8 cellular contexts compared by ENCODE assay signal in genomic region chr3:107525101-107525953, GRCh38. TPM values are rescaled to one million over a fixed set of nuclear protein-coding genes. Genes with fewer than 3 reads are reported as not detected.
DNase-seq lines count a peak whose midpoint lies in the region; ATAC-seq, FAIRE-seq and TF ChIP-seq lines count a peak whose summit lies in the region.

No MANE protein-coding gene starts in this region.

- peak; percentile 46 for TF ChIP-seq POLR2A in GM12878 (IDR thresholded peaks at IDR 0.05; ENCODE audit: low read depth, low read length)

- H3K4me3 ChIP-seq in GM12878 (peak overlapping the region; percentile 85), iPS DF 6.9 (ENCODE audit: low read length) (peak overlapping the region; percentile 94; the same call in 1 of the 2 replicates)

- POLR2A ChIA-PET in GM12878 (lab: Charles Lee), result no interaction called here

- H3K9ac ChIP-seq in GM12878 (ENCODE audit: control insufficient read depth, insufficient read depth, low read length), result peak overlapping the region; percentile 72

- peak overlapping the region; percentile 81 for H2AFZ ChIP-seq in GM12878 (ENCODE audit: control insufficient read depth, low read depth, low read length)

- in situ Hi-C loops in GM12878 (cut with MboI), result no loop called here

- no peak for TF ChIP-seq EP300 in GM12878 (IDR thresholded peaks at IDR 0.05; ENCODE audit: borderline replicate concordance in 1 of 2, control insufficient read depth in 1 of 2, low read depth in 2 of 2, low read length in 2 of 2)

- H4K20me1 ChIP-seq in GM12878 (ENCODE audit: control insufficient read depth, insufficient read depth), result no peaks in the 10 kb centered on the region

- ATAC-seq in HG02642 (IDR thresholded peaks at IDR 0.05; ENCODE audit: poor library complexity, unreplicated experiment) (peak; percentile 9), GM12878 (peak; percentile 13), HG02623 (IDR thresholded peaks at IDR 0.05; ENCODE audit: unreplicated experiment) (no peak), GM18517 (IDR thresholded peaks at IDR 0.05; ENCODE audit: unreplicated experiment) (no peak)

- H3K27me3 ChIP-seq in GM12878 (replicated peaks in 1 of 2; ENCODE audit: control insufficient read depth in 2 of 2, insufficient read depth in 2 of 2, low read length in 1 of 2) (no peaks in the 10 kb centered on the region), iPS DF 6.9 (ENCODE audit: control insufficient read depth, insufficient read depth, low read length) (no peaks in the 10 kb centered on the region)

- H3K79me2 ChIP-seq in GM12878 (ENCODE audit: control insufficient read depth, insufficient read depth, low read length), result peaks cover 32% of the 10 kb centered on the region

- RAD21 ChIA-PET in GM12878 (lab: Charles Lee; ENCODE audit: unreplicated experiment), result interaction anchor here (1.2 kb wide), 1 partner anchor 150 kb away, joined by 3 read pairs; no protein-coding TSS in a partner anchor

- under 1% methylated on average over 62 of the region's 66 CpGs for WGBS in GM12878 (ENCODE audit: insufficient coverage, insufficient replicate concordance, low lambda C conversion rate, missing lambda C conversion rate)
- WGBS in iPS DF 6.9 (ENCODE audit: insufficient coverage, insufficient read length), result no CpG with 5 or more reads among the region's 66 CpGs

- intact Hi-C loops in GM12878 (cut with micrococcal nuclease; ENCODE audit: unreplicated experiment), result loop anchor here (10.0 kb wide), 1 partner anchor 291 kb away; no protein-coding TSS in a partner anchor

- TF ChIP-seq RAD21 in GM12878 (IDR thresholded peaks at IDR 0.05; ENCODE audit: insufficient read depth, low read depth, low read length), result no peak

- H3K9me3 ChIP-seq in GM12878 (replicated peaks; ENCODE audit: control insufficient read depth, insufficient read depth, low read length), result no peaks in the 10 kb centered on the region
- H3K9me3 ChIP-seq in iPS DF 6.9 (ENCODE audit: control insufficient read depth, insufficient read depth, low read length), result no peaks in the 10 kb centered on the region

- peak overlapping the region; percentile 84 for H3K27ac ChIP-seq in GM12878 (ENCODE audit: control insufficient read depth, insufficient read depth)
- no peak overlapping the region for H3K27ac ChIP-seq in iPS DF 6.9 (ENCODE audit: low read length)

- H3K4me2 ChIP-seq in GM12878 (ENCODE audit: control insufficient read depth, insufficient read depth), result peak overlapping the region; percentile 73

- no peak for FAIRE-seq in GM12878 (lab: Jason Lieb, UNC)

- SMC1A ChIA-PET in GM12878 (lab: Charles Lee; ENCODE audit: uncharacterized antibody, unreplicated experiment), result interaction anchor here (1.0 kb wide), 2 partner anchors 9 to 22 kb away, joined by 3 to 9 read pairs; no protein-coding TSS in a partner anchor

- TF ChIP-seq CTCF in GM12878 (IDR thresholded peaks at IDR 0.05 in 2 of 3, conservative IDR thresholded peaks at IDR 0.05 in 1 of 3; ENCODE audit: control insufficient read depth in 2 of 3, extremely low read depth in 1 of 3, insufficient read depth in 1 of 3, low read depth in 3 of 3, low read length in 3 of 3), result no peak

- CTCF ChIA-PET in GM12878 (lab: Yijun Ruan, JAX), result interaction anchor here (1.0 kb wide), 1 partner anchor 10 kb away, joined by 3 read pairs; no protein-coding TSS in a partner anchor

- DNase-seq in CD1c-positive myeloid dendritic cell (ENCODE audit: extremely low spot score) (peak; percentile 21), T-helper 1 cell (peak in 3 of 5 donors; percentile 9 to 19 (median 13)), GM12878 (ENCODE audit: low read depth, low spot score) (no peak), iPS DF 6.9 (ENCODE audit: low read depth, low spot score) (no peak), retina (peak; percentile 79)

- no TSS peak for BruUV-seq in GM12878 (replicated peaks; lab: Mats Ljungman, UMichigan)

- peaks cover 10% of the 10 kb centered on the region; the same call in 1 of the 2 replicates for H3K4me1 ChIP-seq in GM12878 (ENCODE audit: control insufficient read depth, insufficient read depth, low read length)
- H3K4me1 ChIP-seq in iPS DF 6.9 (ENCODE audit: control insufficient read depth, insufficient read depth, low read length), result no peaks in the 10 kb centered on the region

- H3K36me3 ChIP-seq in GM12878 (ENCODE audit: control insufficient read depth in 2 of 2, insufficient read depth in 2 of 2, low read length in 1 of 2) (no peaks in the 10 kb centered on the region; a peak in 1 of 4 replicates), iPS DF 6.9 (ENCODE audit: control insufficient read depth, insufficient read depth, low read length) (no peaks in the 10 kb centered on the region)

TF ChIP-seq in GM12878, 131 proteins besides CTCF, POLR2A, EP300 and RAD21 (continues in another document):
- peak; percentile 74; the same call in 1 of the 2 replicates for TF ChIP-seq IKZF1 (conservative IDR thresholded peaks at IDR 0.05)
- TF ChIP-seq E2F8 (IDR thresholded peaks at IDR 0.05; ENCODE audit: low read depth, partially characterized antibody), result no peak
- TF ChIP-seq BHLHE40 (IDR thresholded peaks at IDR 0.05; ENCODE audit: borderline replicate concordance in 1 of 2, low read depth in 2 of 2, low read length in 1 of 2), result peak in 1 of 2 experiments; percentile 23; a peak in 1 of 4 replicates
- no peak for TF ChIP-seq IRF5 (IDR thresholded peaks at IDR 0.05; ENCODE audit: borderline replicate concordance)
- TF ChIP-seq GATAD2B (conservative IDR thresholded peaks at IDR 0.05; ENCODE audit: low read depth), result peak; percentile 87
- no peak for TF ChIP-seq IRF3 (IDR thresholded peaks at IDR 0.05)
- no peak for TF ChIP-seq SMAD1 (IDR thresholded peaks at IDR 0.05; ENCODE audit: low read depth, partially characterized antibody)
- no peak for TF ChIP-seq HDAC2 (IDR thresholded peaks at IDR 0.05)

RNA-seq across cellular contexts. Expression of gene BBX, which starts 2.6 kb away (rescaled TPM):
- total RNA-seq in GM12878 (2013; cell fraction: nucleolus; rRNA removed), result 194 and 197 TPM in 2 replicates
- total RNA-seq in GM12878 (2014; rRNA removed) (25.5 and 29.6 TPM in 2 replicates), GM12878 (2014; rRNA removed; fragmentation: Illumina TruSeq; extraction: Trizol) (30.1 and 32.1 TPM in 2 replicates), GM12878 (2021) (25.4 and 31.8 TPM in 2 replicates)
- polyA plus RNA-seq in GM12878 (2011; ENCODE audit: low read depth), result 7.4 TPM
- polyA plus RNA-seq in GM12878 (2011; rRNA removed) (37.6 and 56.0 TPM in 2 replicates), GM12878 (2014; fragmentation: Illumina TruSeq; extraction: Trizol) (23.7 and 25.3 TPM in 2 replicates), GM12878 (2014; fragmentation: Nextera tagmentation; extraction: Ambion mirVana) (10 to 100 TPM; 17.5 to 37.3 TPM), GM12878 (2014; rRNA removed) (13.3 and 16.0 TPM in 2 replicates), GM12878 (2016; fragmentation: Nextera tagmentation; extraction: Ambion mirVana) (10 to 100 TPM; 36.7 to 38.5 TPM)
- polyA plus RNA-seq in GM12878 (2011; cell fraction: cytosol; rRNA removed), result 22.7 and 23.3 TPM in 2 replicates
- 36.7 and 42.0 TPM in 2 replicates for polyA plus RNA-seq in GM12878 (2011; cell fraction: nucleus; rRNA removed)
- polyA plus RNA-seq in GM12878 (2012), result 10.6 and 13.3 TPM in 2 replicates
- 94.7 and 99.3 TPM in 2 replicates for polyA minus RNA-seq in GM12878 (2011; rRNA and poly(A)+ RNA removed)
- polyA minus RNA-seq in GM12878 (2011; cell fraction: cytosol; rRNA and poly(A)+ RNA removed), result 20.4 and 27.5 TPM in 2 replicates
- 120 and 178 TPM in 2 replicates for polyA minus RNA-seq in GM12878 (2011; cell fraction: nucleus; rRNA and poly(A)+ RNA removed)

Comparison
In these comparisons a context has a peak if more than half of its experiments do, and no peak if none do; other contexts are left out.
1. DNase-seq: peak in CD1c-positive myeloid dendritic cell (single experiment), T-helper 1 cell (3 of 5) and retina (single experiment); none in GM12878 (single experiment) and iPS DF 6.9 (single experiment).
2. ATAC-seq: peak in HG02642 (single experiment) and GM12878 (single experiment); none in HG02623 (single experiment) and GM18517 (single experiment).